Comparison of ENCODE assay signal across 8 cellular contexts in the genomic region with DNA sequence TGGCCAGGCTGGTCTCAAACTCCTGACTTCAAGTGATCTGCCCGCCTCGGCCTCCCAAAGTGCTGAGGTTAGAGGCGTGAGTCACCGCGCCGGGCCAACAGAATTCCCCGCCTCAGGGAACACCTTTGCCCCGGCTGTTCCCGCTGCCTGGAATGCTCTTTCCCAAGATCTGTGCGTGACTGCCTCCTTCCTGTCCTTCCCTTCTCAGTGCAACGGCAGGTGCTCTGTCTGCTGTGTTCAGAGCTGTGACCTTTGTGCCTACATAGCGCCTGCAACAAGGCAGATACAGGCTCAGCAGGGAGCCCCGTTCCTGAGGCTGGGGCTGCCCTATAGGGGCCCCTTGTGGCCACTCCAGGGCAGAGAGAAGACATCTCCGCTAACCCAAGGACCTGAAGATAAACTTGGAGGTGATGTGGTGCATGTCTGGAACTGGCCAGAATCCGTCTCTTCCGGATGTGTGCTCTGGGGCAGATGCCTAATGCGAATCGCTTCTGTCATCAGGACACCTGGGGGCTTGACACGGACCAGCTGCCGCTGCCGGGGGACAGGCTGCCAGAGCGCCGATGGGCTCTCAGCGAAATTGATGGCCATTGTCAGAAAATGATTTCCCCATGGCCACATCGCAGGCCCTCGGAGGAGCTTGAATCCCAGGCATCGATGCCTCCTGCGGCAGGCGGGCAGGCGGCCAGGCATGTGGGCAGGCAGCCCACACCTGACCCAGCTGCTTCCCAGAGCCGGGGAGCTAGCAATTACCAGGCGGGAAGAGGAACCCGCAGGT. TPM values are rescaled to one million over a fixed set of nuclear protein-coding genes. Genes with fewer than 3 reads are reported as not detected.
DNase-seq lines count a peak whose midpoint lies in the region; ATAC-seq, FAIRE-seq and TF ChIP-seq lines count a peak whose summit lies in the region.

No MANE protein-coding gene starts in this region.

- H3K9me3 ChIP-seq in Loucy (ENCODE audit: insufficient read depth, low read depth, low read length): no peaks in the 10 kb centered on the region

- DNase-seq in Daoy (ENCODE audit: low read depth): peak; percentile 93
- peak; percentile 92 to 96 for DNase-seq in SHP77 (lab: John Stamatoyannopoulos, UW)
- peak; percentile 81 for DNase-seq in bronchial epithelial cell (ENCODE audit: low read depth)
- DNase-seq in memory B cell (ENCODE audit: low spot score in 2 of 2): no peak
- no peak for DNase-seq in HTR-8/SVneo (ENCODE audit: insufficient read length, low spot score)

- H3K9me3 Mint-ChIP-seq in memory B cell: no peaks in the 10 kb centered on the region

- no peak overlapping the region for H3K27ac Mint-ChIP-seq in memory B cell

- H3K27me3 ChIP-seq in Loucy (ENCODE audit: insufficient read depth, low read length, poor library complexity, severe bottlenecking): no peaks in the 10 kb centered on the region
- no peaks in the 10 kb centered on the region for H3K27me3 ChIP-seq in bronchial epithelial cell (ENCODE audit: control insufficient read depth, insufficient read depth, low read length)

- no peaks in the 10 kb centered on the region for H4K20me1 ChIP-seq in Loucy (ENCODE audit: insufficient read depth, low read length, poor library complexity, severe bottlenecking)

- peak; percentile 78 for TF ChIP-seq CTCF in Loucy (conservative IDR thresholded peaks at IDR 0.05; ENCODE audit: low read length)
- peak; percentile 56 for TF ChIP-seq CTCF in bronchial epithelial cell (IDR thresholded peaks at IDR 0.05; ENCODE audit: insufficient read depth, low read length, severe bottlenecking)

- peak; percentile 74 for ATAC-seq in memory B cell (ENCODE audit: low read depth)
- ATAC-seq in GM21381 (IDR thresholded peaks at IDR 0.05; ENCODE audit: unreplicated experiment): no peak
- ATAC-seq in GM18861 (IDR thresholded peaks at IDR 0.05; ENCODE audit: unreplicated experiment): no peak

- peaks cover 31% of the 10 kb centered on the region for H3K27me3 Mint-ChIP-seq in memory B cell

- peaks cover 13% of the 10 kb centered on the region for H3K4me1 Mint-ChIP-seq in memory B cell

- H2AFZ ChIP-seq in Loucy (ENCODE audit: low read length): no peak overlapping the region

- no peaks in the 10 kb centered on the region for H3F3A ChIP-seq in Loucy (ENCODE audit: low read depth)

- H3K4me3 ChIP-seq in Loucy (ENCODE audit: low read length, poor library complexity, severe bottlenecking): no peak overlapping the region
- no peak overlapping the region for H3K4me3 ChIP-seq in bronchial epithelial cell (ENCODE audit: low read depth, low read length)

- H3K4me2 ChIP-seq in Loucy (ENCODE audit: low read depth, low read length, poor library complexity, severe bottlenecking): no peak overlapping the region

- peaks cover 49% of the 10 kb centered on the region for H3K4me1 ChIP-seq in Loucy (ENCODE audit: insufficient read depth, low read length, poor library complexity, severe bottlenecking)

- H3K79me2 ChIP-seq in Loucy (ENCODE audit: insufficient read depth, low read length): peaks cover 22% of the 10 kb centered on the region

- H3K4me3 Mint-ChIP-seq in memory B cell: no peak overlapping the region

- FAIRE-seq in bronchial epithelial cell (lab: Jason Lieb, UNC): peak; percentile 70
- FAIRE-seq in HTR-8/SVneo (lab: Jason Lieb, UNC): no peak

- H3K36me3 ChIP-seq in Loucy (ENCODE audit: insufficient read depth, low read length) (no peaks in the 10 kb centered on the region), bronchial epithelial cell (ENCODE audit: control insufficient read depth, insufficient read depth, low read length) (no peaks in the 10 kb centered on the region)

- no peaks in the 10 kb centered on the region for H3K36me3 Mint-ChIP-seq in memory B cell

- peak overlapping the region; percentile 9 for H3K9ac ChIP-seq in Loucy (ENCODE audit: low read depth, low read length, poor library complexity, severe bottlenecking)

- no peaks in the 10 kb centered on the region for H3K9me2 ChIP-seq in Loucy (replicated peaks; ENCODE audit: low read depth, low read length)

RNA-seq across cellular contexts. Expression of a gene that starts 43.5 kb away (rescaled TPM):
- 24.3 and 29.7 TPM in 2 replicates for total RNA-seq in Daoy (2014; rRNA removed; shearing (Covaris generic))
- 36.9 and 40.8 TPM in 2 replicates for total RNA-seq in bronchial epithelial cell

Comparison
In these comparisons a context has a peak if more than half of its experiments do, and no peak if none do; other contexts are left out.
1. DNase-seq: peak in Daoy (single experiment), SHP77 (2 of 2) and bronchial epithelial cell (single experiment); none in memory B cell (0 of 2) and HTR-8/SVneo (single experiment).